In genomic region chr10:116256749-116257259, GRCh38 we compare ENCODE assay signal across 19 cellular contexts. TPM values are rescaled to one million over a fixed set of nuclear protein-coding genes. Genes with fewer than 3 reads are reported as not detected.
A peak's percentile ranks its signal among the peaks of the same experiment; 100 is the strongest.
DNase-seq lines count a peak whose midpoint lies in the region; ATAC-seq and TF ChIP-seq lines count a peak whose summit lies in the region.
"Had no signal": no experiment of that assay in that cellular context is flagged by ENCODE, and none has a peak within 500 bp of the region (broad histone marks: within the 10 kb centered on the region; RNA-seq: fewer than 3 reads in every experiment).

No MANE protein-coding gene starts in this region.

- TF ChIP-seq CTCF in right atrium auricular region (IDR thresholded peaks at IDR 0.05) (no peak), esophagus muscularis mucosa (IDR thresholded peaks at IDR 0.05) (no peak), omental fat pad (IDR thresholded peaks at IDR 0.05) (no peak), upper lobe of right lung (IDR thresholded peaks at IDR 0.05) (no peak), foreskin fibroblast (IDR thresholded peaks at IDR 0.05; ENCODE audit: low read depth, low read length) (no peak), heart left ventricle (IDR thresholded peaks at IDR 0.05) (no peak)

- H3K27ac ChIP-seq in right atrium auricular region (no peak overlapping the region), esophagus muscularis mucosa (replicated peaks in 1 of 4) (no peak overlapping the region), upper lobe of right lung (no peak overlapping the region), heart left ventricle (no peak overlapping the region)
- H3K27ac ChIP-seq: BLaER1, HL-60 had no signal

- H3K27me3 ChIP-seq in right atrium auricular region (no peaks in the 10 kb centered on the region), esophagus muscularis mucosa (peaks cover 0 to 22% (median 0%) of the 10 kb centered on the region in 4 donors), upper lobe of right lung (no peaks in the 10 kb centered on the region), heart left ventricle (peaks cover 0 to 8% (median 3%) of the 10 kb centered on the region in 9 donors)
- H3K27me3 ChIP-seq: BLaER1 had no signal

- H3K9me3 ChIP-seq in right atrium auricular region = no peaks in the 10 kb centered on the region
- H3K9me3 ChIP-seq in esophagus muscularis mucosa = no peaks in the 10 kb centered on the region
- H3K9me3 ChIP-seq in upper lobe of right lung = no peaks in the 10 kb centered on the region
- H3K9me3 ChIP-seq in heart left ventricle = no peaks in the 10 kb centered on the region
- H3K9me3 ChIP-seq: BLaER1, Caco-2 had no signal

- H3K4me1 ChIP-seq in right atrium auricular region = no peaks in the 10 kb centered on the region
- H3K4me1 ChIP-seq in esophagus muscularis mucosa = peaks cover 0 to 26% (median 13%) of the 10 kb centered on the region in 4 donors
- H3K4me1 ChIP-seq in upper lobe of right lung = no peaks in the 10 kb centered on the region
- H3K4me1 ChIP-seq in heart left ventricle = peaks cover 0 to 7% (median 0%) of the 10 kb centered on the region in 12 donors
- H3K4me1 ChIP-seq: Caco-2 had no signal

- H3K4me3 ChIP-seq in right atrium auricular region = no peak overlapping the region
- H3K4me3 ChIP-seq in esophagus muscularis mucosa = no peak overlapping the region
- H3K4me3 ChIP-seq in upper lobe of right lung = no peak overlapping the region
- H3K4me3 ChIP-seq in foreskin fibroblast (ENCODE audit: low read depth in 1 of 2, low read length in 2 of 2) = no peak overlapping the region
- H3K4me3 ChIP-seq in heart left ventricle = no peak overlapping the region
- H3K4me3 ChIP-seq: BLaER1, GM23338 had no signal

- no peak for TF ChIP-seq EP300 in esophagus muscularis mucosa (IDR thresholded peaks at IDR 0.05)

- WGBS in esophagus muscularis mucosa = 75% methylated on average over 5 of the region's 5 CpGs
- 62 to 75% (median 73%) methylated on average over 5 of the region's 5 CpGs for WGBS in heart left ventricle, 4 donors

- DNase-seq in Right ventricle myocardium inferior (ENCODE audit: missing footprints) (no peak), right atrium auricular region (ENCODE audit: low spot score) (no peak), esophagus muscularis mucosa (ENCODE audit: extremely low spot score) (peak; percentile 53), omental fat pad (ENCODE audit: low spot score) (no peak), upper lobe of right lung (no peak), SKM-1 treated with dmso at 0.1 percent for 144 hours (lab: John Stamatoyannopoulos, UW; ENCODE audit: unreplicated experiment) (no peak), foreskin fibroblast (no peak), heart left ventricle (no peak)
- DNase-seq: 8988T; AML-193; Caco-2; CD8-positive, alpha-beta memory T cell; DND-41; GDM1; H7; HFFc6 had no signal

- no peaks in the 10 kb centered on the region for H3K36me3 ChIP-seq in right atrium auricular region
- H3K36me3 ChIP-seq in esophagus muscularis mucosa = no peaks in the 10 kb centered on the region
- no peaks in the 10 kb centered on the region for H3K36me3 ChIP-seq in upper lobe of right lung
- no peaks in the 10 kb centered on the region for H3K36me3 ChIP-seq in heart left ventricle
- H3K36me3 ChIP-seq: BLaER1 had no signal

- intact Hi-C loops in Right ventricle myocardium inferior (cut with DNase I) = no loop called here
- intact Hi-C loops in esophagus muscularis mucosa (cut with DNase I) = no loop called here
- intact Hi-C loops in upper lobe of right lung (cut with DNase I) = no loop called here
- intact Hi-C loops in heart left ventricle (cut with DNase I) = no loop called here

- TF ChIP-seq POLR2A in esophagus muscularis mucosa (IDR thresholded peaks at IDR 0.05; ENCODE audit: low read depth) = no peak
- TF ChIP-seq POLR2A in heart left ventricle (IDR thresholded peaks at IDR 0.05) = no peak

- ATAC-seq in Right ventricle myocardium inferior = peak; percentile 15
- ATAC-seq in omental fat pad (ENCODE audit: low FRiP score) = peak; percentile 10
- peak; percentile 29 for ATAC-seq in upper lobe of right lung
- no peak for ATAC-seq in heart left ventricle
- ATAC-seq: GM23338 had no signal

RNA-seq across cellular contexts. Expression of gene GFRA1, which starts 16.2 kb away (rescaled TPM):
- total RNA-seq in Right ventricle myocardium inferior (7.3 TPM), right atrium auricular region (10 to 100 TPM in 1 of 2 donors, 1 to 10 TPM in 1; 9.1 to 18.7 TPM), esophagus muscularis mucosa (10 to 100 TPM; 44.0 to 73.4 (median 64.5) TPM), omental fat pad (100 to 1,000 TPM in 1 of 4 donors, 10 to 100 TPM in 3; 35.2 to 142 (median 61.8) TPM), upper lobe of right lung (3.4 TPM), heart left ventricle (10 to 100 TPM in 2 of 9 donors, 1 to 10 TPM in 6, under 1 TPM in 1; 0.93 to 18.6 (median 1.5) TPM)
- polyA plus RNA-seq in heart left ventricle = 1 to 10 TPM in 1 of 2 donors, under 1 TPM in 1; 0.76 to 1.2 TPM
- total RNA-seq: Caco-2; CD8-positive, alpha-beta memory T cell had no signal
- polyA plus RNA-seq: CD8-positive, alpha-beta memory T cell had no signal

Comparison
In these comparisons a context has a peak if more than half of its experiments do, and no peak if none do; other contexts are left out.
1. ATAC-seq: peak in Right ventricle myocardium inferior (single experiment), omental fat pad (single experiment) and upper lobe of right lung (single experiment); none in heart left ventricle (0 of 4).